ENCODE assay signal across 12 cellular contexts in the genomic region with DNA sequence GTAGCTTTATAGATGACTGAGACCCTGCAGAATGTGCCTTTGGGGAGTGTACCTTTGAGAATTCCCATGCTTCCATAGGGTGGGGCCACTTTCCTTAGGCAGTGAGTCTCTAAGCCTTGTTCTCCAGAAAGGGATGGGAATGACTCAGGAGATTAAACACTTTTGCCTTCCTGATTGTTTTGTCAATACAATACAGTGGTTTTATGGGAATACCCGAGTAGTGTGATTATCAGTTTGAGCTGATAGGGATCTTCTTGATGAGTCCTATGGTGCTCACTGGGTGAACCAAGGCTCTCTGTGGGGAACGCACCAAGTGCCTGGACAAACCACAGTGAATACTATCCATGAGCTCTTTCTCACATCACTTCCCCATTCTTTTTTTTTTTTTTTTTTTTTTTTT. TPM values are rescaled to one million over a fixed set of nuclear protein-coding genes. Genes with fewer than 3 reads are reported as not detected.
DNase-seq lines count a peak whose midpoint lies in the region; TF ChIP-seq lines count a peak whose summit lies in the region.
"Had no signal": no experiment of that assay in that cellular context is flagged by ENCODE, and none has a peak within 500 bp of the region (broad histone marks: within the 10 kb centered on the region; RNA-seq: fewer than 3 reads in every experiment).

No MANE protein-coding gene starts in this region.

- H3K36me3 ChIP-seq in Caco-2 (ENCODE audit: control insufficient read depth, insufficient read depth, low read length), result no peaks in the 10 kb centered on the region; the same call in 1 of the 2 replicates
- H3K36me3 ChIP-seq in muscle layer of duodenum (ENCODE audit: control insufficient read depth in 1 of 2, insufficient read depth in 2 of 2, low read length in 2 of 2), result no peaks in the 10 kb centered on the region

- H3K4me3 ChIP-seq in Caco-2 (ENCODE audit: low read depth, low read length), result no peak overlapping the region
- no peak overlapping the region for H3K4me3 ChIP-seq in muscle layer of duodenum (ENCODE audit: low read depth in 1 of 2, low read length in 2 of 2)
- H3K4me3 ChIP-seq: SK-N-MC had no signal

- peaks cover 76% of the 10 kb centered on the region for H3K4me1 ChIP-seq in Caco-2
- peaks cover 4 to 56% of the 10 kb centered on the region in 2 donors for H3K4me1 ChIP-seq in muscle layer of duodenum (ENCODE audit: control insufficient read depth in 1 of 2, insufficient read depth in 2 of 2, low read length in 2 of 2)

- BruUV-seq in Caco-2 (replicated peaks; lab: Mats Ljungman, UMichigan), result no TSS peak

- H3K27me3 Mint-ChIP-seq in Caco-2 (ENCODE audit: insufficient read depth, unreplicated experiment), result no peaks in the 10 kb centered on the region
- H3K27me3 Mint-ChIP-seq in dendritic cell treated with granulocyte-macrophage colony-stimulating factor and Interleukin-4, amounts not matched to agents 40 ng/mL and 50 ng/mL, for 4 days, result no peaks in the 10 kb centered on the region

- POLR2A ChIA-PET in Caco-2 (lab: Charles Lee), result interaction anchor here (0.6 to 2.2 kb wide), 7 partner anchors 12 to 180 kb away, joined by 3 to 15 read pairs (median 8); no protein-coding TSS in a partner anchor

- peaks cover 2% of the 10 kb centered on the region for H3K9me3 Mint-ChIP-seq in Caco-2 (ENCODE audit: unreplicated experiment)
- no peaks in the 10 kb centered on the region for H3K9me3 Mint-ChIP-seq in dendritic cell treated with granulocyte-macrophage colony-stimulating factor and Interleukin-4, amounts not matched to agents 40 ng/mL and 50 ng/mL, for 4 days
- H3K9me3 Mint-ChIP-seq: brain; CD4-positive, CD25-positive, alpha-beta regulatory T cell had no signal

- DNase-seq in Caco-2, result peak; percentile 43 to 63
- DNase-seq in NCI-H2029 treated with DMSO at 0.1 percent for 48 hours (lab: John Stamatoyannopoulos, UW), result peak; percentile 24
- no peak for DNase-seq in NK-92 treated with Interleukin-12 subunit alpha and Interleukin-12 subunit beta, amount 100 ng/mL, for 24 hours (lab: John Stamatoyannopoulos, UW)
- no peak for DNase-seq in SK-N-DZ (ENCODE audit: low spot score)
- DNase-seq in G401 (ENCODE audit: low spot score), result no peak
- no peak for DNase-seq in retina
- DNase-seq: CD4-positive, CD25-positive, alpha-beta regulatory T cell; NCI-H1436 treated with DMSO at 0.1 percent for 48 hours had no signal

- H3K9me3 ChIP-seq in Caco-2 (no peaks in the 10 kb centered on the region), muscle layer of duodenum (ENCODE audit: control insufficient read depth in 1 of 2, low read length in 2 of 2) (no peaks in the 10 kb centered on the region)

- H3K27ac Mint-ChIP-seq in Caco-2 (ENCODE audit: unreplicated experiment), result peak overlapping the region; percentile 82
- peak overlapping the region; percentile 22 for H3K27ac Mint-ChIP-seq in dendritic cell treated with granulocyte-macrophage colony-stimulating factor and Interleukin-4, amounts not matched to agents 40 ng/mL and 50 ng/mL, for 4 days
- H3K27ac Mint-ChIP-seq: CD4-positive, CD25-positive, alpha-beta regulatory T cell had no signal

- H3K27ac ChIP-seq in muscle layer of duodenum (ENCODE audit: low read length), result peak overlapping the region; percentile 41
- H3K27ac ChIP-seq: SK-N-MC had no signal

- in situ Hi-C loops in G401 (cut with HindIII; ENCODE audit: low sequenced_read_pairs), result no loop called here

- CTCF ChIA-PET in Caco-2 (lab: Charles Lee), result interaction anchor here (1.1 to 1.2 kb wide), 2 partner anchors 39 to 100 kb away, joined by 3 to 5 read pairs; no protein-coding TSS in a partner anchor

- H3K27me3 ChIP-seq in Caco-2 (replicated peaks; ENCODE audit: control insufficient read depth, insufficient read depth, low read length) (no peaks in the 10 kb centered on the region), muscle layer of duodenum (ENCODE audit: low read depth, low read length) (no peaks in the 10 kb centered on the region)

- peak overlapping the region; percentile 15 for H3K4me3 Mint-ChIP-seq in Caco-2 (ENCODE audit: unreplicated experiment)
- no peak overlapping the region for H3K4me3 Mint-ChIP-seq in dendritic cell treated with granulocyte-macrophage colony-stimulating factor and Interleukin-4, amounts not matched to agents 40 ng/mL and 50 ng/mL, for 4 days
- H3K4me3 Mint-ChIP-seq: CD4-positive, CD25-positive, alpha-beta regulatory T cell had no signal

- peaks cover 64% of the 10 kb centered on the region for H3K4me1 Mint-ChIP-seq in Caco-2 (ENCODE audit: low read depth, unreplicated experiment)
- H3K4me1 Mint-ChIP-seq in dendritic cell treated with granulocyte-macrophage colony-stimulating factor and Interleukin-4, amounts not matched to agents 40 ng/mL and 50 ng/mL, for 4 days (ENCODE audit: low read depth), result peaks cover 53% of the 10 kb centered on the region

- no peak for TF ChIP-seq CTCF in Caco-2 (IDR thresholded peaks at IDR 0.05; ENCODE audit: insufficient read depth in 1 of 2, low read depth in 1 of 2, low read length in 1 of 2, severe bottlenecking in 1 of 2, unreplicated experiment in 1 of 2)

- intact Hi-C loops in Caco-2 (cut with micrococcal nuclease; ENCODE audit: unreplicated experiment), result loop anchor here (1.0 kb wide), 1 partner anchor 39 kb away; no protein-coding TSS in a partner anchor
- intact Hi-C loops in dendritic cell treated with granulocyte-macrophage colony-stimulating factor and Interleukin-4, amounts not matched to agents 40 ng/mL and 50 ng/mL, for 4 days (cut with micrococcal nuclease), result no loop called here

- H3K36me3 Mint-ChIP-seq in Caco-2 (ENCODE audit: insufficient read depth, unreplicated experiment), result peaks cover 69% of the 10 kb centered on the region
- no peaks in the 10 kb centered on the region for H3K36me3 Mint-ChIP-seq in dendritic cell treated with granulocyte-macrophage colony-stimulating factor and Interleukin-4, amounts not matched to agents 40 ng/mL and 50 ng/mL, for 4 days (ENCODE audit: low read depth)
- H3K36me3 Mint-ChIP-seq: brain; CD4-positive, CD25-positive, alpha-beta regulatory T cell had no signal

RNA-seq across cellular contexts. Expression of gene MYOF, which starts 6.3 kb away (rescaled TPM):
- total RNA-seq in Caco-2 (2022), result 148 and 176 TPM in 2 replicates
- polyA plus RNA-seq in SK-N-DZ (2014; cell fraction: cytosol; rRNA removed), result 0.50 and 1.1 TPM in 2 replicates
- 1.4 and 2.2 TPM in 2 replicates for polyA plus RNA-seq in SK-N-DZ (2014; cell fraction: nucleus; rRNA removed)
- 71.6 and 72.7 TPM in 2 replicates for total RNA-seq in G401 (2014; rRNA removed; shearing (Covaris generic))

RNA-seq across cellular contexts. Expression of gene CEP55, which starts 20.5 kb away (rescaled TPM):
- total RNA-seq in Caco-2 (2022), result 64.5 and 65.3 TPM in 2 replicates
- 53.9 and 54.4 TPM in 2 replicates for polyA plus RNA-seq in SK-N-DZ (2014; cell fraction: cytosol; rRNA removed)
- 36.0 and 43.5 TPM in 2 replicates for polyA plus RNA-seq in SK-N-DZ (2014; cell fraction: nucleus; rRNA removed)
- total RNA-seq in G401 (2014; rRNA removed; shearing (Covaris generic)), result 52.9 and 58.9 TPM in 2 replicates

Comparison
In these comparisons a context has a peak if more than half of its experiments do, and no peak if none do; other contexts are left out.
1. DNase-seq: peak in Caco-2 (2 of 2) and NCI-H2029 treated with DMSO at 0.1 percent for 48 hours (single experiment); none in NK-92 treated with Interleukin-12 subunit alpha and Interleukin-12 subunit beta, amount 100 ng/mL, for 24 hours (single experiment), SK-N-DZ (single experiment), G401 (single experiment) and retina (single experiment).